20 cellular contexts compared by ENCODE assay signal in genomic region chr6:169591616-169592015, GRCh38.
"Had no signal": no experiment of that assay in that cellular context is flagged by ENCODE, and none has a peak within 500 bp of the region (broad histone marks: within the 10 kb centered on the region; RNA-seq: fewer than 3 reads in every experiment).

No MANE protein-coding gene starts in this region.

- H3K9me3 Mint-ChIP-seq: nephron progenitor cell had no signal

- H3K4me3 ChIP-seq: dorsolateral prefrontal cortex, esophagus muscularis mucosa, lung, right atrium auricular region, sigmoid colon, skin epidermis, transverse colon had no signal

- H3K27ac ChIP-seq: dorsolateral prefrontal cortex, esophagus muscularis mucosa, right atrium auricular region, sigmoid colon had no signal

- FAIRE-seq: endometrium had no signal

- H3K27ac Mint-ChIP-seq: nephron progenitor cell had no signal

- H3K9me3 ChIP-seq: esophagus muscularis mucosa, right atrium auricular region, sigmoid colon, transverse colon had no signal

- H3K4me1 Mint-ChIP-seq: nephron progenitor cell had no signal

- H3K27me3 Mint-ChIP-seq: naive thymus-derived CD4-positive, alpha-beta T cell had no signal

- ATAC-seq: left colon; left ventricle myocardium superior; naive thymus-derived CD4-positive, alpha-beta T cell had no signal

- H3K4me3 Mint-ChIP-seq: nephron progenitor cell had no signal

- H3K27me3 ChIP-seq: dorsolateral prefrontal cortex, esophagus muscularis mucosa, right atrium auricular region, sigmoid colon, transverse colon had no signal

- H3K36me3 ChIP-seq: esophagus muscularis mucosa, right atrium auricular region, sigmoid colon, transverse colon had no signal

- DNase-seq: central memory CD4-positive, alpha-beta T cell; cortex of kidney; dorsolateral prefrontal cortex; effector CD8-positive, alpha-beta T cell; foreskin fibroblast; left colon; left ventricle myocardium superior; mesendoderm; naive thymus-derived CD4-positive, alpha-beta T cell; nephron progenitor cell; posterior cingulate gyrus; sigmoid colon; stimulated activated CD4-positive, alpha-beta T cell treated with anti-CD3 and anti-CD28 coated beads, Interleukin-12 subunit alpha, Interleukin-12 subunit beta, amount 100 ng/mL, for 4 hours; stimulated activated naive CD4-positive, alpha-beta T cell; transverse colon had no signal

- H3K4me1 ChIP-seq: right atrium auricular region had no signal
